Comparison of ENCODE assay signal across 13 cellular contexts in the genomic region with DNA sequence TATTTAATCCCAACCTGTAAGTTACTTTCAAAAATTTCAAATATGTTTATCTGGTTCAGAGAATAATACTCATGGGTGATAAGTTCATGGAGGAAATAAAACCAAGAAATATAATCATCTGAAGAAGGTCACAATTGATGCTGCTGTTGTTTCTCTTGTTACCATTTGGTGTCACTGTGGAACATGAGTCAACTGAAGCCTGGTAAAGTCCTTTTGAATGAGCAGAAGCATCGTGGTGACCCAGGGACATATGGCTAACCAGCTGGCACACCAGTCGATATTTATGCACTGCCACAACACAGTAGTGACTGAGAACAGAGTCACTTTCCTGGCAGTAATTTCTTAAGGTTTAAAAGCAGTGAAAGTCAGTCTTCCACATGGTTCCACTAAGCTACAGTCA.
A peak's percentile ranks its signal among the peaks of the same experiment; 100 is the strongest.
DNase-seq lines count a peak whose midpoint lies in the region; ATAC-seq, FAIRE-seq and TF ChIP-seq lines count a peak whose summit lies in the region.
"Had no signal": no experiment of that assay in that cellular context is flagged by ENCODE, and none has a peak within 500 bp of the region (broad histone marks: within the 10 kb centered on the region; RNA-seq: fewer than 3 reads in every experiment).

No MANE protein-coding gene starts in this region.

- no peak overlapping the region for H3K4me3 ChIP-seq in keratinocyte (ENCODE audit: control insufficient read depth in 2 of 3, extremely low read depth in 1 of 3, insufficient read depth in 2 of 3, low read depth in 1 of 3, low read length in 3 of 3)

- TF ChIP-seq CTCF in GM12873 (IDR thresholded peaks at IDR 0.05; ENCODE audit: insufficient read depth, low read depth, low read length, missing control alignments), result peak; percentile 47
- TF ChIP-seq CTCF in keratinocyte (optimal IDR thresholded peaks at IDR 0.05 in 1 of 3, IDR thresholded peaks at IDR 0.05 in 1 of 3, conservative IDR thresholded peaks at IDR 0.05 in 1 of 3; ENCODE audit: extremely low read depth in 1 of 3, insufficient read depth in 2 of 3, low read length in 3 of 3), result peak in 2 of 3 experiments; percentile 32 to 36

- no peaks in the 10 kb centered on the region for H3K79me2 ChIP-seq in keratinocyte (ENCODE audit: control insufficient read depth, insufficient read depth, low read length)

- H4K20me1 ChIP-seq in keratinocyte (ENCODE audit: control insufficient read depth, extremely low read depth, insufficient read depth, low read length), result no peaks in the 10 kb centered on the region

- DNase-seq in LHCN-M2 (ENCODE audit: low read depth) (peak; percentile 15), SK-N-DZ (ENCODE audit: low spot score) (peak; percentile 18), keratinocyte (ENCODE audit: low read depth, low spot score) (no peak), kidney glomerular epithelial cell (lab: John Stamatoyannopoulos, UW) (no peak)
- no peak for DNase-seq in stimulated activated naive CD4-positive, alpha-beta T cell (lab: John Stamatoyannopoulos, UW)
- DNase-seq: activated CD4-positive, alpha-beta T cell treated with anti-CD3 and anti-CD28 coated beads for 48 hours; activated gamma-delta T cell; central memory CD4-positive, alpha-beta T cell; NCI-H2227 treated with DMSO at 0.1 percent for 48 hours; stimulated activated CD4-positive, alpha-beta T cell treated with anti-CD3 and anti-CD28 coated beads, Interleukin-2, amount 100 ng/mL, for 24 hours had no signal

- H3K27ac ChIP-seq in keratinocyte (ENCODE audit: control insufficient read depth, insufficient read depth, low read length), result no peak overlapping the region

- H3K9me1 ChIP-seq in keratinocyte (ENCODE audit: control insufficient read depth, extremely low read depth, insufficient read depth, low read length), result no peaks in the 10 kb centered on the region

- no peaks in the 10 kb centered on the region for H3K27me3 ChIP-seq in keratinocyte (ENCODE audit: control insufficient read depth, extremely low read depth, insufficient read depth, low read length)

- no peak overlapping the region for H2AFZ ChIP-seq in keratinocyte (ENCODE audit: control insufficient read depth, low read length)

- H3K36me3 ChIP-seq in keratinocyte (ENCODE audit: control insufficient read depth in 2 of 2, extremely low read depth in 1 of 2, insufficient read depth in 2 of 2, low read length in 2 of 2), result no peaks in the 10 kb centered on the region

- no peak overlapping the region for H3K4me2 ChIP-seq in keratinocyte (ENCODE audit: control insufficient read depth, extremely low read depth, insufficient read depth, low read depth, low read length)

- no peak for FAIRE-seq in keratinocyte (lab: Jason Lieb, UNC)

- no peaks in the 10 kb centered on the region for H3K4me1 ChIP-seq in keratinocyte (ENCODE audit: control insufficient read depth, extremely low read depth, insufficient read depth, low read length)

- no peak for ATAC-seq in GM18868 (IDR thresholded peaks at IDR 0.05; ENCODE audit: unreplicated experiment)
- ATAC-seq: left lobe of liver had no signal

- H3K9ac ChIP-seq in keratinocyte (ENCODE audit: control insufficient read depth, extremely low read depth, insufficient read depth, low read length), result no peak overlapping the region

- peaks cover 2% of the 10 kb centered on the region for H3K9me3 ChIP-seq in keratinocyte (ENCODE audit: control insufficient read depth, low read depth, low read length)

- dilution Hi-C loops in keratinocyte (cut with MboI; ENCODE audit: extremely low pct_ligation_motif_present, low sequenced_read_pairs), result no loop called here

Comparison
In these comparisons a context has a peak if more than half of its experiments do, and no peak if none do; other contexts are left out.
1. DNase-seq: peak in LHCN-M2 (single experiment) and SK-N-DZ (single experiment); none in keratinocyte (single experiment), stimulated activated naive CD4-positive, alpha-beta T cell (0 of 6) and kidney glomerular epithelial cell (single experiment).